ENCODE assay signal across 8 cellular contexts in genomic region chr18:5868218-5868904, GRCh38. TPM values are rescaled to one million over a fixed set of nuclear protein-coding genes. Genes with fewer than 3 reads are reported as not detected.
DNase-seq lines count a peak whose midpoint lies in the region; ATAC-seq, FAIRE-seq and TF ChIP-seq lines count a peak whose summit lies in the region.

No MANE protein-coding gene starts in this region.

- no peak for TF ChIP-seq POLR2A in A549 (IDR thresholded peaks at IDR 0.05; ENCODE audit: low read length)
- no peak for TF ChIP-seq POLR2A in NB4 (IDR thresholded peaks at IDR 0.05; ENCODE audit: extremely low read depth, insufficient read length)
- no peak for TF ChIP-seq POLR2A in erythroblast (IDR thresholded peaks at IDR 0.05; ENCODE audit: low read length)

- ATAC-seq in A549 (peak; percentile 83 to 88; a peak in 5 of 6 replicates), HG02610 (IDR thresholded peaks at IDR 0.05; ENCODE audit: unreplicated experiment) (peak; percentile 75), mucosa of descending colon (peak; percentile 90)
- ATAC-seq in effector memory CD8-positive, alpha-beta T cell (replicated peaks) = no peak

- DNase-seq in A549 (ENCODE audit: low read depth in 1 of 2, low spot score in 1 of 2) (peak; percentile 13 to 76), GM10248 (ENCODE audit: extremely low spot score) (peak; percentile 45), NB4 (ENCODE audit: low read depth) (peak; percentile 78), SKM-1 treated with dmso at 0.1 percent for 144 hours (lab: John Stamatoyannopoulos, UW; ENCODE audit: unreplicated experiment) (peak; percentile 74), erythroblast (lab: John Stamatoyannopoulos, UW) (peak; percentile 76 to 81), mucosa of descending colon (peak in 2 of 3 donors; percentile 44 to 83)
- no peak for DNase-seq in effector memory CD8-positive, alpha-beta T cell

- POLR2A ChIA-PET in A549 (lab: Yijun Ruan, JAX) = no interaction called here
- POLR2A ChIA-PET in GM10248 (lab: Yijun Ruan, JAX) = no interaction called here

- no peak overlapping the region for H3K4me3 ChIP-seq in A549
- H3K4me3 ChIP-seq in NB4 (ENCODE audit: low read depth, low read length) = no peak overlapping the region
- no peak overlapping the region for H3K4me3 ChIP-seq in mucosa of descending colon

- no peaks in the 10 kb centered on the region for H3K36me3 ChIP-seq in mucosa of descending colon (ENCODE audit: low read depth)

- TF ChIP-seq CTCF in A549 (IDR thresholded peaks at IDR 0.05) (peak; percentile 55), GM10248 (IDR thresholded peaks at IDR 0.05; ENCODE audit: control extremely low read depth, extremely low read depth, low read depth, missing control alignments) (peak; percentile 80), NB4 (IDR thresholded peaks at IDR 0.05; ENCODE audit: low read depth, low read length) (peak; percentile 72), mucosa of descending colon (IDR thresholded peaks at IDR 0.05) (peak; percentile 60)

- H3K27ac Mint-ChIP-seq in effector memory CD8-positive, alpha-beta T cell = no peak overlapping the region

- no peaks in the 10 kb centered on the region for H3K4me1 Mint-ChIP-seq in effector memory CD8-positive, alpha-beta T cell (ENCODE audit: low read depth in 2 of 2)

- CTCF ChIA-PET in A549 (lab: Yijun Ruan, JAX) = interaction anchor here (0.6 to 2.1 kb wide), 9 partner anchors 8 to 1017 kb away, joined by 3 to 6 read pairs (median 3); no protein-coding TSS in a partner anchor
- CTCF ChIA-PET in GM10248 (lab: Yijun Ruan, JAX) = interaction anchor here (0.5 to 7.6 kb wide), 21 partner anchors 11 to 1020 kb away, joined by 3 to 80 read pairs (median 5); no protein-coding TSS in a partner anchor

- H3K27me3 Mint-ChIP-seq in effector memory CD8-positive, alpha-beta T cell = no peaks in the 10 kb centered on the region

- H3K4me1 ChIP-seq in A549 (no peaks in the 10 kb centered on the region), mucosa of descending colon (ENCODE audit: low read depth) (no peaks in the 10 kb centered on the region)

- TF ChIP-seq RAD21 in A549 (conservative IDR thresholded peaks at IDR 0.05 in 1 of 2, IDR thresholded peaks at IDR 0.05 in 1 of 2) = peak; percentile 56 to 69

- H3K9me3 Mint-ChIP-seq in effector memory CD8-positive, alpha-beta T cell = peaks cover 0 to 3% of the 10 kb centered on the region in 2 donors

- WGBS in A549 (ENCODE audit: missing lambda C conversion rate) = 21% methylated on average over 13 of the region's 13 CpGs

- no peak overlapping the region for H3K4me3 Mint-ChIP-seq in effector memory CD8-positive, alpha-beta T cell

- intact Hi-C loops in mucosa of descending colon (cut with DNase I, micrococcal nuclease) = no loop called here

- H3K36me3 Mint-ChIP-seq in effector memory CD8-positive, alpha-beta T cell (ENCODE audit: insufficient read depth) = no peaks in the 10 kb centered on the region

- H3K9me3 ChIP-seq in A549 (no peaks in the 10 kb centered on the region), mucosa of descending colon (no peaks in the 10 kb centered on the region)

- no peak for TF ChIP-seq EP300 in A549 (IDR thresholded peaks at IDR 0.05)

- no peak for FAIRE-seq in A549 (lab: Jason Lieb, UNC)

- no peak overlapping the region for H3K4me2 ChIP-seq in A549

- H3K27ac ChIP-seq in A549 = no peak overlapping the region

TF ChIP-seq in A549, 52 proteins besides CTCF, POLR2A, EP300 and RAD21:
- TF ChIP-seq REST (IDR thresholded peaks at IDR 0.05) (peak; percentile 93), SMC3 (IDR thresholded peaks at IDR 0.05) (peak; percentile 59), RFX5 (IDR thresholded peaks at IDR 0.05) (no peak), CEBPB (IDR thresholded peaks at IDR 0.05) (no peak), ZNF302 (CRISPR knock-in tag; IDR thresholded peaks at IDR 0.05) (no peak), CHD4 (IDR thresholded peaks at IDR 0.05; ENCODE audit: borderline replicate concordance) (no peak), EHMT2 (IDR thresholded peaks at IDR 0.05; ENCODE audit: low read depth) (0 out of 2 replicates have a peak, but pooled peaks have one; percentile 60)

RNA-seq across cellular contexts. Expression of gene TMEM200C, which starts 27.0 kb away (rescaled TPM):
- polyA plus RNA-seq in A549 (2011; rRNA removed) (0.01 TPM in 1 of 2 replicates, not detected in the other), A549 (2017; fragmentation: RNase III; extraction: RNeasy Plus Mini Kit Qiagen cat#74134 plus additional on column Dnase treatment) (not detected in 3 replicates)
- not detected in 2 replicates for polyA plus RNA-seq in A549 (2012; cell fraction: cytosol; rRNA removed)
- polyA plus RNA-seq in A549 (2012; cell fraction: nucleus; rRNA removed) = not detected in 2 replicates
- polyA minus RNA-seq in A549 (2011; rRNA and poly(A)+ RNA removed) = not detected in 2 replicates
- 1 to 10 TPM in 1 of 3 donors, under 1 TPM in 2; 0.06 to 2.1 (median 0.14) TPM for total RNA-seq in mucosa of descending colon

Comparison
In these comparisons a context has a peak if more than half of its experiments do, and no peak if none do; other contexts are left out.
1. DNase-seq: peak in A549 (2 of 2), GM10248 (single experiment), NB4 (single experiment), SKM-1 treated with dmso at 0.1 percent for 144 hours (single experiment), erythroblast (2 of 2) and mucosa of descending colon (2 of 3); none in effector memory CD8-positive, alpha-beta T cell (0 of 3).
2. Peak in every context shown above with its lines, with median percentiles within 50 percentile points of each other: CTCF ChIP-seq.